Comparison of ENCODE assay signal across 8 cellular contexts in genomic region chr1:94237291-94238226, GRCh38. TPM values are rescaled to one million over a fixed set of nuclear protein-coding genes. Genes with fewer than 3 reads are reported as not detected.
A peak's percentile ranks its signal among the peaks of the same experiment; 100 is the strongest.
DNase-seq lines count a peak whose midpoint lies in the region; ATAC-seq lines count a peak whose summit lies in the region.

Gene ARHGAP29 (minus strand): TSS chr1:94237584. CDS start chr1:94231611, 5,973 bp downstream.

- peak within 1 kb of the TSS; percentile 83 to 96 (median 87) for H3K4me3 ChIP-seq in subcutaneous abdominal adipose tissue (ENCODE audit: low read depth in 1 of 5, low read length in 5 of 5)

- H3K36me3 ChIP-seq in subcutaneous abdominal adipose tissue (ENCODE audit: control insufficient read depth in 5 of 5, insufficient read depth in 5 of 5, low read length in 5 of 5), result no peaks in the 10 kb centered on the region

- ATAC-seq in HG02943 (IDR thresholded peaks at IDR 0.05; ENCODE audit: low read depth, unreplicated experiment), result peak; percentile 64
- ATAC-seq in esophagus mucosa, result peak; percentile 99

- H3K4me1 ChIP-seq in subcutaneous abdominal adipose tissue (ENCODE audit: control insufficient read depth in 5 of 5, insufficient read depth in 5 of 5, low read length in 5 of 5), result peaks cover 0 to 37% (median 29%) of the 10 kb centered on the region in 5 donors

- peak within 1 kb of the TSS; percentile 85 for H3K27ac ChIP-seq in subcutaneous abdominal adipose tissue (ENCODE audit: low read depth, low read length)

- H3K9ac ChIP-seq in subcutaneous abdominal adipose tissue (ENCODE audit: low read length in 5 of 5), result peak within 1 kb of the TSS; percentile 72 to 82 (median 74)

- DNase-seq in activated effector memory CD4-positive, alpha-beta T cell treated with anti-CD3 and anti-CD28 coated beads, Interleukin-2, amount 50 U/mL, for 16 hours, result peak; percentile 76
- DNase-seq in activated effector memory CD4-positive, alpha-beta T cell treated with Interleukin-2 at 50 U/mL for 16 hours, result no peak
- peak; percentile 77 for DNase-seq in NCI-H2227 treated with DMSO at 0.1 percent for 48 hours (lab: John Stamatoyannopoulos, UW)
- DNase-seq in activated T-cell treated with anti-CD3 and anti-CD28 coated beads for 4 hours, result peak; percentile 19
- peak; percentile 58 for DNase-seq in myocyte (ENCODE audit: low read depth)

- H3K9me3 ChIP-seq in subcutaneous abdominal adipose tissue (ENCODE audit: control insufficient read depth in 5 of 5, low read length in 5 of 5), result peaks cover 0 to 3% (median 0%) of the 10 kb centered on the region in 5 donors

- H3K27me3 ChIP-seq in subcutaneous abdominal adipose tissue (ENCODE audit: control insufficient read depth in 5 of 5, insufficient read depth in 4 of 5, low read length in 5 of 5), result no peaks in the 10 kb centered on the region

RNA-seq across cellular contexts. Expression of gene ARHGAP29, which starts in this region (rescaled TPM):
- total RNA-seq in esophagus mucosa (2.4 TPM), myocyte (4.4 and 5.7 TPM in 2 replicates)
- 2.7 TPM for polyA plus RNA-seq in myocyte (2012)
